In the genomic region with DNA sequence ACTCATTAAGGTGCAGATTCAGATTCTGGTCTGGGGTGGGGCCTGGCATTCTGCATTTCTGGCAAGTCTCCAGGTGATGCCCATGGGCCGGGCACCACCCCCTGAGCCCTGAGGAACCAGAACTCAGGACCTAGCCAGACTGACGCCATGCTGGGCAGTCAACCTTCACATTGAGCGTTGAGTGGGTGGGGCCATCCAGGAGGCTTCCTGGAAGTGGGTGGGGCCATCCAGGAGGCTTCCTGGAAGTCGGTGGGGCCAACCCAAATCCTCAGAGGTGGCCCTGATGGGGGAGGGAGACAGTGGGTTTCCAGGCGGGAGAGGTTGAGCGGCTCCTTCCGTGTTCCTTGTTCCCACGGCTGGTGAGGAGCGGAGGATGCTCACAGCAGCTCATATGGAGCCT, we compare ENCODE assay signal across 22 cellular contexts.
"Had no signal": no experiment of that assay in that cellular context is flagged by ENCODE, and none has a peak within 500 bp of the region (broad histone marks: within the 10 kb centered on the region; RNA-seq: fewer than 3 reads in every experiment).

No MANE protein-coding gene starts in this region.

- H3K27ac ChIP-seq: hepatocyte, left ventricle myocardium inferior, testis had no signal

- H3K4me3 ChIP-seq: hepatocyte, left ventricle myocardium inferior, testis had no signal

- H3K9me3 Mint-ChIP-seq: activated naive CD4-positive, alpha-beta T cell treated with anti-CD3 and anti-CD28 coated beads, Interleukin-2, amount 10 ng/mL, durations not matched to agents 7 days and 5 days; activated T-cell treated with anti-CD3 and anti-CD28 coated beads, Interleukin-2, amount 50 U/mL, for 4 hours; dendritic cell treated with granulocyte-macrophage colony-stimulating factor and Interleukin-4, amounts not matched to agents 40 ng/mL and 50 ng/mL, for 4 days; immature natural killer cell; T-helper 1 cell treated with Interleukin-12 subunit alpha and Interleukin-12 subunit beta and Interleukin-4 antibody, amounts not matched to agents 30 μg/mL and 1 μg/mL, for 36 hours; WTC11 had no signal

- H3K27me3 ChIP-seq: testis had no signal

- H3K9me3 ChIP-seq: left ventricle myocardium inferior, testis had no signal

- ATAC-seq: activated CD4-positive, alpha-beta T cell treated with anti-CD3 and anti-CD28 coated beads for 36 hours; activated T-cell treated with anti-CD3 and anti-CD28 coated beads, Interleukin-2, amount 50 U/mL, for 4 hours; esophagus mucosa; WTC11 had no signal

- DNase-seq: activated CD4-positive, alpha-beta T cell treated with anti-CD3 and anti-CD28 coated beads for 36 hours; activated CD4-positive, alpha-beta T cell treated with anti-CD3 and anti-CD28 coated beads, Interleukin-2, amount 50 U/mL, for 48 hours; activated effector memory CD4-positive, alpha-beta T cell treated with Interleukin-2 at 50 U/mL for 16 hours; activated naive CD4-positive, alpha-beta T cell treated with anti-CD3 and anti-CD28 coated beads, Interleukin-2, amount 10 ng/mL, durations not matched to agents 7 days and 5 days; activated T-cell treated with anti-CD3 and anti-CD28 coated beads, Interleukin-2, amount 50 U/mL, for 4 hours; amygdala; effector memory CD4-positive, alpha-beta T cell; glutamatergic neuron; immature natural killer cell; kidney glomerular epithelial cell; left ventricle myocardium inferior; occipital lobe; stimulated activated CD4-positive, alpha-beta T cell treated with anti-CD3 and anti-CD28 coated beads, Interleukin-2, amount 100 ng/mL, for 48 hours; stimulated activated naive CD4-positive, alpha-beta T cell; T1000; testis; trophoblast cell had no signal

- H3K36me3 Mint-ChIP-seq: activated naive CD4-positive, alpha-beta T cell treated with anti-CD3 and anti-CD28 coated beads, Interleukin-2, amount 10 ng/mL, durations not matched to agents 7 days and 5 days; immature natural killer cell; WTC11 had no signal

- H3K36me3 ChIP-seq: left ventricle myocardium inferior had no signal

- H3K4me1 Mint-ChIP-seq: activated CD4-positive, alpha-beta T cell treated with anti-CD3 and anti-CD28 coated beads for 36 hours; activated naive CD4-positive, alpha-beta T cell treated with anti-CD3 and anti-CD28 coated beads, Interleukin-2, amount 10 ng/mL, durations not matched to agents 7 days and 5 days; immature natural killer cell had no signal

- H3K4me3 Mint-ChIP-seq: activated CD4-positive, alpha-beta T cell treated with anti-CD3 and anti-CD28 coated beads for 36 hours; activated naive CD4-positive, alpha-beta T cell treated with anti-CD3 and anti-CD28 coated beads, Interleukin-2, amount 10 ng/mL, durations not matched to agents 7 days and 5 days; activated T-cell treated with anti-CD3 and anti-CD28 coated beads, Interleukin-2, amount 50 U/mL, for 4 hours; dendritic cell treated with granulocyte-macrophage colony-stimulating factor and Interleukin-4, amounts not matched to agents 40 ng/mL and 50 ng/mL, for 4 days; immature natural killer cell; T-helper 1 cell treated with Interleukin-12 subunit alpha and Interleukin-12 subunit beta and Interleukin-4 antibody, amounts not matched to agents 30 μg/mL and 1 μg/mL, for 36 hours; WTC11 had no signal

- H3K27ac Mint-ChIP-seq: activated CD4-positive, alpha-beta T cell treated with anti-CD3 and anti-CD28 coated beads for 36 hours; activated naive CD4-positive, alpha-beta T cell treated with anti-CD3 and anti-CD28 coated beads, Interleukin-2, amount 10 ng/mL, durations not matched to agents 7 days and 5 days; dendritic cell treated with granulocyte-macrophage colony-stimulating factor and Interleukin-4, amounts not matched to agents 40 ng/mL and 50 ng/mL, for 4 days; immature natural killer cell; T-helper 1 cell treated with Interleukin-12 subunit alpha and Interleukin-12 subunit beta and Interleukin-4 antibody, amounts not matched to agents 30 μg/mL and 1 μg/mL, for 36 hours; WTC11 had no signal

- H3K4me1 ChIP-seq: testis had no signal

- H3K27me3 Mint-ChIP-seq: activated naive CD4-positive, alpha-beta T cell treated with anti-CD3 and anti-CD28 coated beads, Interleukin-2, amount 10 ng/mL, durations not matched to agents 7 days and 5 days had no signal
